ENCODE assay signal across 18 cellular contexts in genomic region chr11:96960926-96961325, GRCh38.
"Had no signal": no experiment of that assay in that cellular context is flagged by ENCODE, and none has a peak within 500 bp of the region (broad histone marks: within the 10 kb centered on the region; RNA-seq: fewer than 3 reads in every experiment).

No MANE protein-coding gene starts in this region.

- DNase-seq: dermis blood vessel endothelial cell; dorsolateral prefrontal cortex; effector CD4-positive, alpha-beta T cell; effector memory CD4-positive, alpha-beta T cell; foreskin keratinocyte; heart left ventricle; hypothalamus; immature natural killer cell; islet precursor cell; kidney; kidney glomerular epithelial cell; left colon; left lung; left ventricle myocardium superior; lower lobe of right lung; mesendoderm; midbrain; naive B cell had no signal
